Comparison of ENCODE assay signal across 1 cellular context in the genomic region with DNA sequence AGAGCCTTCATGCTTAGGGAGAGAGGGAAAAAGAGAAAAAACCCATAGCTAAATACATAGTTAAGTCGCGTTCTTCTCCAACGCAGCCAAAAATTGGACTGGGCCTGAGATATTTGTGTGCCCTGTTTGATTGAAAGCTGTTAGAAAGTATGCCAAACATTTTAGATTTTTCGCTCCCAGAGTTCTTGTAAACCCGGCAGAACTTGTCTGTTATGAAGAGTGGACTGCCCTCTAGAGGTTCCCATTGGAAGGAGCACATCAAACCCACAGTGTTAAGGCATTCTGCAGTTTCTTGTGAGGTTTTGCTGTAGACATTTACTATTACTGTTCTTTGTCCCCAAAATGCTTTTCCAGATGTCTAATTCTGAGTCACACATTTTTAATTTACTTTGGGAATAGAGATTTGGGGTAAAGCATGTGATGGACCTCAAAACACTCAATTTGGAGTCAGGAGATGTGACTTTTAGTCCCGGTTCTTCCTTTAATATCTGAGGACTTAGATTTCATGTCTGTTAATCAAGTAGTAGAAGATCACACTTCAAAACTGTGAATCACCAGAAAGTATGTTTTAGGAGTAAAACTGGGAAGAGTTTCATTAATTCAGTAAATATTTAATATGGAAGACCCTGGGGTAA.
TF ChIP-seq lines count a peak whose summit lies in the region.

No MANE protein-coding gene starts in this region.

TF ChIP-seq in GM12878, 131 proteins besides CTCF, POLR2A, EP300 and RAD21 (continued from another document):
- TF ChIP-seq SRF (IDR thresholded peaks at IDR 0.05; ENCODE audit: low read depth in 2 of 2, low read length in 2 of 2), result no peak
